Comparison of ENCODE assay signal across 1 cellular context in genomic region chr2:102080451-102081054, GRCh38.
TF ChIP-seq lines count a peak whose summit lies in the region.

No MANE protein-coding gene starts in this region.

TF ChIP-seq in GM12878, 131 proteins besides CTCF, POLR2A, EP300 and RAD21 (continued from another document and continues in another):
- TF ChIP-seq MLLT1 (IDR thresholded peaks at IDR 0.05) (peak; percentile 78; the same call in 1 of the 2 replicates), ZNF24 (IDR thresholded peaks at IDR 0.05) (peak; percentile 63; the same call in 1 of the 2 replicates), KLF5 (IDR thresholded peaks at IDR 0.05; ENCODE audit: partially characterized antibody) (no peak), NFIC (IDR thresholded peaks at IDR 0.05; ENCODE audit: low read depth, low read length) (peak; percentile 75), CEBPB (IDR thresholded peaks at IDR 0.05; ENCODE audit: borderline replicate concordance in 1 of 2, low read depth in 2 of 2, low read length in 2 of 2) (no peak), POLR2AphosphoS5 (IDR thresholded peaks at IDR 0.05; ENCODE audit: low read length) (no peak), JUND (IDR thresholded peaks at IDR 0.05; ENCODE audit: low read depth, low read length) (peak; percentile 77), PKNOX1 (IDR thresholded peaks at IDR 0.05) (no peak), SIX5 (IDR thresholded peaks at IDR 0.05; ENCODE audit: low read depth, low read length, severe bottlenecking) (no peak), CREM (IDR thresholded peaks at IDR 0.05; ENCODE audit: low read depth) (0 out of 2 replicates have a peak, but pooled peaks have one; percentile 20), ATF2 (IDR thresholded peaks at IDR 0.05; ENCODE audit: low read length) (peak; percentile 88), SREBF1 (IDR thresholded peaks at IDR 0.05; ENCODE audit: low read length) (no peak; the same call in 1 of the 2 replicates), TCF3 (IDR thresholded peaks at IDR 0.05; ENCODE audit: borderline replicate concordance, insufficient read depth, low read depth, low read length) (no peak), CUX1 (IDR thresholded peaks at IDR 0.05; ENCODE audit: insufficient replicate concordance, low read depth, low read length) (no peak), MEF2A (IDR thresholded peaks at IDR 0.05; ENCODE audit: insufficient read depth, low read depth, low read length) (peak; percentile 90), SMAD5 (IDR thresholded peaks at IDR 0.05; ENCODE audit: low read depth) (no peak), PAX8 (IDR thresholded peaks at IDR 0.05) (no peak), ZBTB11 (CRISPR knock-in tag; IDR thresholded peaks at IDR 0.05) (no peak), DPF2 (IDR thresholded peaks at IDR 0.05) (peak; percentile 83), SREBF2 (IDR thresholded peaks at IDR 0.05; ENCODE audit: low read length) (no peak), TAF1 (IDR thresholded peaks at IDR 0.05; ENCODE audit: borderline replicate concordance, low read depth, low read length) (no peak), NFYA (IDR thresholded peaks at IDR 0.05; ENCODE audit: borderline replicate concordance, low read depth, low read length) (no peak), MYB (IDR thresholded peaks at IDR 0.05; ENCODE audit: borderline replicate concordance, low read depth, low read length) (no peak), ETV6 (conservative IDR thresholded peaks at IDR 0.05 in 1 of 2, IDR thresholded peaks at IDR 0.05 in 1 of 2; ENCODE audit: borderline replicate concordance in 1 of 2, low read depth in 1 of 2) (peak in 1 of 2 experiments; percentile 50; a peak in 1 of 4 replicates), WRNIP1 (IDR thresholded peaks at IDR 0.05; ENCODE audit: borderline replicate concordance, low read depth, low read length) (no peak), MTA2 (IDR thresholded peaks at IDR 0.05; ENCODE audit: low read depth) (peak; percentile 87), MEF2B (IDR thresholded peaks at IDR 0.05; ENCODE audit: partially characterized antibody, poor library complexity, severe bottlenecking) (peak; percentile 75), PBX3 (IDR thresholded peaks at IDR 0.05; ENCODE audit: insufficient replicate concordance, low read depth, low read length) (no peak), CBFB (IDR thresholded peaks at IDR 0.05; ENCODE audit: low read depth) (no peak), PAX5 (IDR thresholded peaks at IDR 0.05; ENCODE audit: borderline replicate concordance, low read depth, low read length) (no peak), SMAD1 (IDR thresholded peaks at IDR 0.05; ENCODE audit: low read depth, partially characterized antibody) (no peak), REST (IDR thresholded peaks at IDR 0.05; ENCODE audit: low read depth, low read length) (no peak), PML (IDR thresholded peaks at IDR 0.05; ENCODE audit: low read length) (no peak), STAT3 (IDR thresholded peaks at IDR 0.05; ENCODE audit: low read depth, low read length) (no peak), JUNB (IDR thresholded peaks at IDR 0.05) (peak; percentile 80), CEBPZ (IDR thresholded peaks at IDR 0.05; ENCODE audit: low read depth, low read length) (no peak), RB1 (IDR thresholded peaks at IDR 0.05; ENCODE audit: borderline replicate concordance) (no peak), YBX1 (IDR thresholded peaks at IDR 0.05) (no peak), POLR2AphosphoS2 (IDR thresholded peaks at IDR 0.05; ENCODE audit: low read depth, low read length) (no peak), IRF4 (IDR thresholded peaks at IDR 0.05; ENCODE audit: low read depth, low read length) (peak; percentile 64; the same call in 1 of the 2 replicates), TCF7 (IDR thresholded peaks at IDR 0.05; ENCODE audit: borderline replicate concordance) (no peak)
